1 cellular context compared by ENCODE assay signal in the genomic region with DNA sequence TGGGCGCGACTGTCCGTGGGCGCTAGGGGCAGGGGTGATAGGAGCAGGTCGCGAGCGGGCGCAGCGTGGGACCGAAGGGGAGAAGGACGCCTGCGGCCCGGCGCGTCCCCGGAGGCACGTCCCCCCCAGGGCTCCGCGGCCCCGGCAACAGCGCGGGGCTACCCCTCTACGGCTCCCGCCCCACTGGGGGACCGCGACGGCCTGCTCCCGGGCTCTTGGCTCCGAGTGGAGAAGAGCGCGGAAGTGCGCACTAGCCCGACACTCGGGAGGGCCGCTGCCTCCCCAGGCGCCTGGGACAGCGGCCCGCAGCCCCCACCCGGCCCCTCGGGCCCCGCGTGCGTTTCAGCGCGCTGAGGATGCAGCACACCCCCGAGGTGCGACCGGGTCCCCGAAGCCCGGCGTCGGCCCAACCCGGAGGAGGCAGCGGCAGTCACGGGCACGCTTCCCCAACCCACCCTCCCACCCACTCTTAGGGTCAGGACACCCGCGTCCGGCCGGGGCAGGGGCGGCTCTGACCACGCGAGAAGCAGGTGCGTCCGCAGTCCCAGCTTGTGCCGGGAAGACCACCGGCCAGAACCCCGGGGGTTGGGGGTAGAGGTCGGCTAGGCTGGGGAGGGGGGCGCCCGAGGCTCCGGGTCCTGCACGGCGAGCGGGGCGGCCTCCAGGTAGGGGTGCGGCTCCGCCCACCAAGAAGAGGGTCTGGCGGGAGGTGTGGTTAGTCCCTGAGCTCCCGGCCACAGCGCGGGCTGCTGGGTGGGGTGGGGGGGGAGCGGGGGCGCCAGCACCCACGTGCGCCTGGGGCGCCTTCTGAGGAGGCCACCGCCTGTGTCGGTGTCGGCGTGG.
TF ChIP-seq lines count a peak whose summit lies in the region.

No MANE protein-coding gene starts in this region.

TF ChIP-seq in GM12878, 131 proteins besides CTCF, POLR2A, EP300 and RAD21:
- no peak for TF ChIP-seq FOXM1 (IDR thresholded peaks at IDR 0.05; ENCODE audit: low read depth, low read length)
- no peak for TF ChIP-seq ETV6 (conservative IDR thresholded peaks at IDR 0.05 in 1 of 2, IDR thresholded peaks at IDR 0.05 in 1 of 2; ENCODE audit: borderline replicate concordance in 1 of 2, low read depth in 1 of 2)
- TF ChIP-seq HDGF (IDR thresholded peaks at IDR 0.05), result no peak
- TF ChIP-seq FOXK2 (IDR thresholded peaks at IDR 0.05), result no peak
- TF ChIP-seq ZNF207 (IDR thresholded peaks at IDR 0.05; ENCODE audit: borderline replicate concordance), result no peak
- TF ChIP-seq, protein P1, sequence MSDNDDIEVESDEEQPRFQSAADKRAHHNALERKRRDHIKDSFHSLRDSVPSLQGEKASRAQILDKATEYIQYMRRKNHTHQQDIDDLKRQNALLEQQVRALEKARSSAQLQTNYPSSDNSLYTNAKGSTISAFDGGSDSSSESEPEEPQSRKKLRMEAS (IDR thresholded peaks at IDR 0.05; ENCODE audit: low read depth, low read length), result no peak
- no peak for TF ChIP-seq KAT2A (conservative IDR thresholded peaks at IDR 0.05; ENCODE audit: control insufficient read depth, low read depth, low read length)
- no peak for TF ChIP-seq POLR2AphosphoS2 (IDR thresholded peaks at IDR 0.05; ENCODE audit: low read depth, low read length)
